In genomic region chr9:121372563-121373400, GRCh38 we compare ENCODE assay signal across 9 cellular contexts. TPM values are rescaled to one million over a fixed set of nuclear protein-coding genes. Genes with fewer than 3 reads are reported as not detected.
DNase-seq lines count a peak whose midpoint lies in the region; ATAC-seq and TF ChIP-seq lines count a peak whose summit lies in the region.
"Had no signal": no experiment of that assay in that cellular context is flagged by ENCODE, and none has a peak within 500 bp of the region (broad histone marks: within the 10 kb centered on the region; RNA-seq: fewer than 3 reads in every experiment).

No MANE protein-coding gene starts in this region.

- H3K36me3 ChIP-seq in ascending aorta (no peaks in the 10 kb centered on the region), right lobe of liver (no peaks in the 10 kb centered on the region)

- H3K4me1 Mint-ChIP-seq in type B pancreatic cell (ENCODE audit: unreplicated experiment) = peaks cover 30% of the 10 kb centered on the region

- peak overlapping the region; percentile 27 for H3K27ac Mint-ChIP-seq in type B pancreatic cell

- H3K27ac ChIP-seq in ascending aorta = peak overlapping the region; percentile 96 to 98
- peak overlapping the region; percentile 83 to 98 (median 98) for H3K27ac ChIP-seq in right lobe of liver
- H3K27ac ChIP-seq: SJSA1 had no signal

- peaks cover 5% of the 10 kb centered on the region for H3K27me3 Mint-ChIP-seq in type B pancreatic cell

- TF ChIP-seq CTCF in ascending aorta (IDR thresholded peaks at IDR 0.05) (no peak), right lobe of liver (IDR thresholded peaks at IDR 0.05) (peak in 1 of 4 donors; percentile 19), type B pancreatic cell (conservative IDR thresholded peaks at IDR 0.05) (no peak)

- H3K9me3 ChIP-seq in ascending aorta (no peaks in the 10 kb centered on the region), right lobe of liver (no peaks in the 10 kb centered on the region)
- H3K9me3 ChIP-seq: SJSA1 had no signal

- H3K4me3 Mint-ChIP-seq in type B pancreatic cell = peak overlapping the region; percentile 58

- DNase-seq in SIG-M5 treated with dmso at 0.1 percent for 504 hours (lab: John Stamatoyannopoulos, UW; ENCODE audit: unreplicated experiment) = peak; percentile 16
- no peak for DNase-seq in SIG-M5 (lab: John Stamatoyannopoulos, UW)
- no peak for DNase-seq in ascending aorta (ENCODE audit: low spot score in 2 of 2)
- no peak for DNase-seq in right lobe of liver
- no peak for DNase-seq in type B pancreatic cell (ENCODE audit: extremely low spot score, unreplicated experiment)
- DNase-seq in GM19240 (ENCODE audit: insufficient read length, low spot score) = no peak

- no peaks in the 10 kb centered on the region for H3K36me3 Mint-ChIP-seq in type B pancreatic cell

- H3K4me3 ChIP-seq in ascending aorta (no peak overlapping the region), right lobe of liver (no peak overlapping the region)
- H3K4me3 ChIP-seq: SJSA1 had no signal

- H3K27me3 ChIP-seq in ascending aorta (no peaks in the 10 kb centered on the region), right lobe of liver (no peaks in the 10 kb centered on the region)
- H3K27me3 ChIP-seq: SJSA1 had no signal

- H3K4me1 ChIP-seq in ascending aorta (peaks cover 0 to 20% of the 10 kb centered on the region in 2 donors), right lobe of liver (peaks cover 0 to 42% (median 15%) of the 10 kb centered on the region in 4 donors)

- intact Hi-C loops in ascending aorta (cut with DNase I) (loop anchor here (2.0 kb wide), 1 partner anchor 52 kb away; no protein-coding TSS in a partner anchor), right lobe of liver (cut with DNase I) (loop anchor here (5.0 kb wide), 1 partner anchor 50 kb away; no protein-coding TSS in a partner anchor)

- ATAC-seq in right lobe of liver = peak; percentile 0 to 19 (median 4)
- no peak for ATAC-seq in GM18907 (IDR thresholded peaks at IDR 0.05; ENCODE audit: unreplicated experiment)
- no peak for ATAC-seq in GM19324 (IDR thresholded peaks at IDR 0.05; ENCODE audit: low FRiP score, unreplicated experiment)

- 10% methylated on average over 6 of the region's 6 CpGs for WGBS in right lobe of liver (ENCODE audit: insufficient coverage, low coverage, low lambda C conversion rate, missing lambda C conversion rate)

- H3K9me3 Mint-ChIP-seq in type B pancreatic cell = no peaks in the 10 kb centered on the region

- peak; percentile 31 for TF ChIP-seq POLR2A in right lobe of liver (IDR thresholded peaks at IDR 0.05)

RNA-seq across cellular contexts. Expression of gene STOM, which starts 2.7 kb away (rescaled TPM):
- total RNA-seq in ascending aorta (306 TPM), right lobe of liver (100 to 1,000 TPM; 232 to 655 (median 443) TPM), type B pancreatic cell (ENCODE audit: low replicate concordance) (30.7 and 35.3 TPM in 2 replicates)

Comparison
In these comparisons a context has a peak if more than half of its experiments do, and no peak if none do; other contexts are left out.
1. ATAC-seq: peak in right lobe of liver (4 of 4); none in GM18907 (single experiment) and GM19324 (single experiment).